ENCODE assay signal across 12 cellular contexts in genomic region chr7:140035400-140036223, GRCh38. TPM values are rescaled to one million over a fixed set of nuclear protein-coding genes. Genes with fewer than 3 reads are reported as not detected.
DNase-seq lines count a peak whose midpoint lies in the region; ATAC-seq and TF ChIP-seq lines count a peak whose summit lies in the region.
"Had no signal": no experiment of that assay in that cellular context is flagged by ENCODE, and none has a peak within 500 bp of the region (broad histone marks: within the 10 kb centered on the region; RNA-seq: fewer than 3 reads in every experiment).

No MANE protein-coding gene starts in this region.

- no peaks in the 10 kb centered on the region for H3K36me3 ChIP-seq in SK-N-SH (replicated peaks in 1 of 2; ENCODE audit: control insufficient read depth in 1 of 2, insufficient read depth in 2 of 2, low read length in 1 of 2)

- H3K79me2 ChIP-seq in SK-N-SH (ENCODE audit: insufficient read depth): no peaks in the 10 kb centered on the region

- DNase-seq in ELR (ENCODE audit: low read depth) (peak; percentile 85), SK-N-SH (no peak), fibroblast of gingiva (ENCODE audit: low read depth) (peak; percentile 51), skeletal muscle cell (ENCODE audit: low read depth) (peak; percentile 45), COLO668 (lab: John Stamatoyannopoulos, UW; ENCODE audit: unreplicated experiment) (no peak), NCI-H1417 treated with DMSO at 0.1 percent for 48 hours (lab: John Stamatoyannopoulos, UW) (no peak)
- DNase-seq: NCI-H446, retina, RPMI8226, T1000 had no signal

- peaks cover 29% of the 10 kb centered on the region for H3F3A ChIP-seq in SK-N-SH (replicated peaks; ENCODE audit: insufficient read depth)

- no peak overlapping the region for H2AFZ ChIP-seq in SK-N-SH (ENCODE audit: low read depth)

- no peaks in the 10 kb centered on the region for H4K20me1 ChIP-seq in SK-N-SH (ENCODE audit: insufficient read depth)

- no peaks in the 10 kb centered on the region for H3K9me2 ChIP-seq in SK-N-SH

- 51% methylated on average over 7 of the region's 7 CpGs for WGBS in SK-N-SH (ENCODE audit: low lambda C conversion rate)

- CTCF ChIA-PET in SK-N-SH (lab: Yijun Ruan, JAX): interaction anchor here (0.9 to 3.2 kb wide), 3 partner anchors 33 to 439 kb away, joined by 3 to 16 read pairs (median 4); no protein-coding TSS in a partner anchor

- H3K4me3 ChIP-seq in SK-N-SH (ENCODE audit: low read depth in 2 of 2, low read length in 1 of 2) (0 out of 4 replicates have a peak overlapping the region, but pooled peaks of 1 of the 2 experiments have one; percentile 15), skeletal muscle cell (ENCODE audit: low read depth, low read length) (no peak overlapping the region)

- no peak for TF ChIP-seq RAD21 in SK-N-SH (IDR thresholded peaks at IDR 0.05; ENCODE audit: low read length)

- H3K9ac ChIP-seq in SK-N-SH: no peak overlapping the region

- peak overlapping the region; percentile 29 to 58; a peak in 3 of 4 replicates for H3K27ac ChIP-seq in SK-N-SH (ENCODE audit: low read depth in 2 of 2, low read length in 1 of 2)

- H3K4me2 ChIP-seq in SK-N-SH: peak overlapping the region; percentile 15

- ATAC-seq in HG02763 (IDR thresholded peaks at IDR 0.05; ENCODE audit: unreplicated experiment) (no peak), GM21360 (IDR thresholded peaks at IDR 0.05; ENCODE audit: unreplicated experiment) (no peak)

- H3K9me3 ChIP-seq in SK-N-SH: no peaks in the 10 kb centered on the region

- peak in 1 of 2 experiments; percentile 54; a peak in 1 of 4 replicates for TF ChIP-seq EP300 in SK-N-SH (IDR thresholded peaks at IDR 0.05; ENCODE audit: borderline replicate concordance in 1 of 2, low read depth in 1 of 2, low read length in 1 of 2)

- no peak for TF ChIP-seq CTCF in SK-N-SH (IDR thresholded peaks at IDR 0.05)

- no peaks in the 10 kb centered on the region for H3K27me3 ChIP-seq in SK-N-SH (ENCODE audit: insufficient read depth)

- POLR2A ChIA-PET in SK-N-SH (lab: Yijun Ruan, JAX): no interaction called here

- peaks cover 32 to 37% of the 10 kb centered on the region in 2 experiments for H3K4me1 ChIP-seq in SK-N-SH (ENCODE audit: control insufficient read depth in 1 of 2, insufficient read depth in 2 of 2, low read depth in 1 of 2, low read length in 1 of 2)

TF ChIP-seq in SK-N-SH, 30 proteins besides CTCF, POLR2A, EP300 and RAD21 (continues in another document):
- TF ChIP-seq RXRA (IDR thresholded peaks at IDR 0.05; ENCODE audit: borderline replicate concordance, low read depth): no peak
- TF ChIP-seq USF1 (IDR thresholded peaks at IDR 0.05; ENCODE audit: borderline replicate concordance, low read depth): no peak
- TF ChIP-seq FOXJ3 (CRISPR knock-in tag; IDR thresholded peaks at IDR 0.05): no peak
- TF ChIP-seq MXI1 (IDR thresholded peaks at IDR 0.05; ENCODE audit: low read depth, low read length): no peak
- peak; percentile 82 for TF ChIP-seq JUND (IDR thresholded peaks at IDR 0.05)
- TF ChIP-seq RCOR1 (IDR thresholded peaks at IDR 0.05; ENCODE audit: low read length): no peak
- no peak for TF ChIP-seq MAX (IDR thresholded peaks at IDR 0.05; ENCODE audit: low read depth)
- TF ChIP-seq ELF1 (IDR thresholded peaks at IDR 0.05): no peak
- 0 out of 2 replicates have a peak, but pooled peaks have one; percentile 1 for TF ChIP-seq FOXM1 (IDR thresholded peaks at IDR 0.05; ENCODE audit: low read depth)
- TF ChIP-seq USF2 (IDR thresholded peaks at IDR 0.05; ENCODE audit: borderline replicate concordance, low read depth, low read length): no peak
- TF ChIP-seq GATA2 (CRISPR knock-in tag; IDR thresholded peaks at IDR 0.05): no peak
- TF ChIP-seq YY1 (IDR thresholded peaks at IDR 0.05; ENCODE audit: low read depth): no peak
- TF ChIP-seq POLR2AphosphoS5 (IDR thresholded peaks at IDR 0.05; ENCODE audit: low read depth, low read length): no peak
- TF ChIP-seq CHD2 (IDR thresholded peaks at IDR 0.05; ENCODE audit: low read length, partially characterized antibody): no peak
- peak; percentile 65 for TF ChIP-seq TCF12 (IDR thresholded peaks at IDR 0.05)
- TF ChIP-seq FOSL2 (IDR thresholded peaks at IDR 0.05; ENCODE audit: borderline replicate concordance, low read depth): peak; percentile 90
- TF ChIP-seq SMC3 (IDR thresholded peaks at IDR 0.05; ENCODE audit: low read depth, low read length): no peak
- no peak for TF ChIP-seq TAF1 (IDR thresholded peaks at IDR 0.05; ENCODE audit: borderline replicate concordance, low read depth, low read length)
- peak; percentile 28 for TF ChIP-seq NFIC (IDR thresholded peaks at IDR 0.05; ENCODE audit: borderline replicate concordance)
- TF ChIP-seq REST (IDR thresholded peaks at IDR 0.05; ENCODE audit: low read depth, low read length): 0 out of 2 replicates have a peak, but pooled peaks have one; percentile 12
- 0 out of 2 replicates have a peak, but pooled peaks have one; percentile 60 for TF ChIP-seq RFX5 (IDR thresholded peaks at IDR 0.05; ENCODE audit: low read length)
- TF ChIP-seq IRF3 (IDR thresholded peaks at IDR 0.05; ENCODE audit: low read depth, low read length): no peak
- no peak for TF ChIP-seq ZBTB33 (IDR thresholded peaks at IDR 0.05; ENCODE audit: borderline replicate concordance, low read depth)

RNA-seq across cellular contexts. Expression of gene PARP12, which starts 27.1 kb away (rescaled TPM):
- polyA plus RNA-seq in SK-N-SH (2012; rRNA removed): 16.0 and 17.7 TPM in 2 replicates
- polyA plus RNA-seq in SK-N-SH (2012; cell fraction: cytosol; rRNA removed): 8.8 and 10.9 TPM in 2 replicates
- polyA plus RNA-seq in SK-N-SH (2012; cell fraction: nucleus; rRNA removed): 44.1 and 46.8 TPM in 2 replicates

Comparison
In these comparisons a context has a peak if more than half of its experiments do, and no peak if none do; other contexts are left out.
1. DNase-seq: peak in ELR (single experiment), fibroblast of gingiva (single experiment) and skeletal muscle cell (single experiment); none in SK-N-SH (single experiment), COLO668 (single experiment) and NCI-H1417 treated with DMSO at 0.1 percent for 48 hours (single experiment).